Comparison of ENCODE assay signal across 9 cellular contexts in genomic region chr13:33251131-33251629, GRCh38. TPM values are rescaled to one million over a fixed set of nuclear protein-coding genes. Genes with fewer than 3 reads are reported as not detected.
DNase-seq lines count a peak whose midpoint lies in the region; ATAC-seq lines count a peak whose summit lies in the region.
"Had no signal": no experiment of that assay in that cellular context is flagged by ENCODE, and none has a peak within 500 bp of the region (broad histone marks: within the 10 kb centered on the region; RNA-seq: fewer than 3 reads in every experiment).

No MANE protein-coding gene starts in this region.

- intact Hi-C loops in Right ventricle myocardium inferior (cut with DNase I) (no loop called here), cardiac septum (cut with DNase I) (no loop called here)

- no peaks in the 10 kb centered on the region for H3K9me3 ChIP-seq in T-helper 17 cell (ENCODE audit: control insufficient read depth, low read length, poor library complexity, severe bottlenecking)

- peaks cover 3 to 4% of the 10 kb centered on the region in 2 donors for H3K27me3 Mint-ChIP-seq in T-cell
- peaks cover 32% of the 10 kb centered on the region for H3K27me3 Mint-ChIP-seq in T-helper 17 cell

- DNase-seq in Right ventricle myocardium inferior (ENCODE audit: missing footprints), result no peak
- DNase-seq in cardiac septum (ENCODE audit: low spot score), result no peak
- peak; percentile 34 for DNase-seq in T1000 (lab: John Stamatoyannopoulos, UW)
- peak; percentile 97 for DNase-seq in iris pigment epithelial cell (ENCODE audit: low read depth)
- DNase-seq in T-cell, result no peak
- no peak for DNase-seq in COLO668 (lab: John Stamatoyannopoulos, UW; ENCODE audit: unreplicated experiment)
- no peak for DNase-seq in T-helper 17 cell
- DNase-seq: activated T-cell treated with anti-CD3 and anti-CD28 coated beads, Interleukin-2, amount 50 U/mL, for 72 hours had no signal

- CTCF ChIA-PET in T-cell (lab: Charles Lee), result no interaction called here

- ATAC-seq in Right ventricle myocardium inferior, result peak; percentile 36
- ATAC-seq in HG03175 (IDR thresholded peaks at IDR 0.05; ENCODE audit: unreplicated experiment), result peak; percentile 79
- ATAC-seq in T-cell (replicated peaks in 1 of 4), result no peak
- no peak for ATAC-seq in T-helper 17 cell

- no peak overlapping the region for H3K27ac Mint-ChIP-seq in T-cell
- no peak overlapping the region for H3K27ac Mint-ChIP-seq in T-helper 17 cell
- H3K27ac Mint-ChIP-seq: activated T-cell treated with anti-CD3 and anti-CD28 coated beads, Interleukin-2, amount 50 U/mL, for 72 hours had no signal

- POLR2A ChIA-PET in T-cell (lab: Charles Lee), result no interaction called here

- H3K4me1 Mint-ChIP-seq in T-cell, result no peaks in the 10 kb centered on the region
- H3K4me1 Mint-ChIP-seq in T-helper 17 cell, result no peaks in the 10 kb centered on the region

- H3K36me3 Mint-ChIP-seq in T-cell (no peaks in the 10 kb centered on the region), T-helper 17 cell (ENCODE audit: low read depth) (peaks cover 5% of the 10 kb centered on the region)

- no peak overlapping the region for H3K4me3 Mint-ChIP-seq in T-cell
- H3K4me3 Mint-ChIP-seq in T-helper 17 cell, result no peak overlapping the region
- H3K4me3 Mint-ChIP-seq: activated T-cell treated with anti-CD3 and anti-CD28 coated beads, Interleukin-2, amount 50 U/mL, for 72 hours had no signal

- no peaks in the 10 kb centered on the region for H3K9me3 Mint-ChIP-seq in T-cell
- H3K9me3 Mint-ChIP-seq: activated T-cell treated with anti-CD3 and anti-CD28 coated beads, Interleukin-2, amount 50 U/mL, for 72 hours had no signal

RNA-seq across cellular contexts. Expression of gene STARD13, which starts 34.4 kb away (rescaled TPM):
- total RNA-seq in Right ventricle myocardium inferior, result 36.4 TPM
- total RNA-seq in cardiac septum, result 26.9 TPM
- under 1 TPM in 3 of 5 donors, not detected in 2; 0.39 to 0.53 (median 0.44) TPM for total RNA-seq in T-cell
- total RNA-seq in T-helper 17 cell, result not detected

Comparison
In these comparisons a context has a peak if more than half of its experiments do, and no peak if none do; other contexts are left out.
1. ATAC-seq: peak in Right ventricle myocardium inferior (single experiment) and HG03175 (single experiment); none in T-cell (0 of 4) and T-helper 17 cell (single experiment).
2. DNase-seq: peak in T1000 (single experiment) and iris pigment epithelial cell (single experiment); none in Right ventricle myocardium inferior (single experiment), cardiac septum (single experiment), T-cell (0 of 34), COLO668 (single experiment) and T-helper 17 cell (0 of 3).
3. RNA of gene STARD13, which starts 34.4 kb away (total RNA-seq): 36.4 TPM in Right ventricle myocardium inferior (single experiment) and 26.9 TPM in cardiac septum (single experiment); 0.39 to 0.53 TPM in T-cell and not detected in T-helper 17 cell; every median in the first group is over 10 times any median in the second.